In genomic region chr7:101747058-101747617, GRCh38 we compare ENCODE assay signal across 10 cellular contexts.
"Had no signal": no experiment of that assay in that cellular context is flagged by ENCODE, and none has a peak within 500 bp of the region (broad histone marks: within the 10 kb centered on the region; RNA-seq: fewer than 3 reads in every experiment).

No MANE protein-coding gene starts in this region.

- H3K27ac ChIP-seq: brain microvascular endothelial cell, skin epidermis, tibial artery had no signal

- H3K36me3 ChIP-seq: brain microvascular endothelial cell, tibial artery had no signal

- ATAC-seq: left ventricle myocardium superior had no signal

- H3K4me3 ChIP-seq: skin epidermis, tibial artery had no signal

- H3K4me3 Mint-ChIP-seq: activated naive CD4-positive, alpha-beta T cell treated with anti-CD3 and anti-CD28 coated beads, Interleukin-2, amount 50 U/mL, for 24 hours; neural crest cell had no signal

- H3K9me3 ChIP-seq: tibial artery had no signal

- H3K9me3 Mint-ChIP-seq: activated naive CD4-positive, alpha-beta T cell treated with anti-CD3 and anti-CD28 coated beads, Interleukin-2, amount 50 U/mL, for 24 hours; neural crest cell had no signal

- H3K27ac Mint-ChIP-seq: activated naive CD4-positive, alpha-beta T cell treated with anti-CD3 and anti-CD28 coated beads, Interleukin-2, amount 50 U/mL, for 24 hours had no signal

- H3K27me3 Mint-ChIP-seq: activated naive CD4-positive, alpha-beta T cell treated with anti-CD3 and anti-CD28 coated beads, Interleukin-2, amount 50 U/mL, for 24 hours had no signal

- H3K36me3 Mint-ChIP-seq: activated naive CD4-positive, alpha-beta T cell treated with anti-CD3 and anti-CD28 coated beads, Interleukin-2, amount 50 U/mL, for 24 hours had no signal

- DNase-seq: brain microvascular endothelial cell; effector memory CD4-positive, alpha-beta T cell; left ventricle myocardium superior; mesenchymal stem cell; retina; T1000; tibial artery had no signal
